1 cellular context compared by ENCODE assay signal in genomic region chr1:32199717-32200072, GRCh38.
TF ChIP-seq lines count a peak whose summit lies in the region.

No MANE protein-coding gene starts in this region.

TF ChIP-seq in IMR-90, 13 proteins besides CTCF, POLR2A, EP300 and RAD21 (continued from another document):
- TF ChIP-seq NFE2L2 (IDR thresholded peaks at IDR 0.05; ENCODE audit: low read depth, low read length): no peak
- no peak for TF ChIP-seq MAZ (IDR thresholded peaks at IDR 0.05; ENCODE audit: borderline replicate concordance, low read depth, low read length)
- TF ChIP-seq CHD1 (IDR thresholded peaks at IDR 0.05; ENCODE audit: low read depth, low read length): no peak
- TF ChIP-seq CEBPB (IDR thresholded peaks at IDR 0.05; ENCODE audit: low read depth, low read length): no peak
